8 cellular contexts compared by ENCODE assay signal in the genomic region with DNA sequence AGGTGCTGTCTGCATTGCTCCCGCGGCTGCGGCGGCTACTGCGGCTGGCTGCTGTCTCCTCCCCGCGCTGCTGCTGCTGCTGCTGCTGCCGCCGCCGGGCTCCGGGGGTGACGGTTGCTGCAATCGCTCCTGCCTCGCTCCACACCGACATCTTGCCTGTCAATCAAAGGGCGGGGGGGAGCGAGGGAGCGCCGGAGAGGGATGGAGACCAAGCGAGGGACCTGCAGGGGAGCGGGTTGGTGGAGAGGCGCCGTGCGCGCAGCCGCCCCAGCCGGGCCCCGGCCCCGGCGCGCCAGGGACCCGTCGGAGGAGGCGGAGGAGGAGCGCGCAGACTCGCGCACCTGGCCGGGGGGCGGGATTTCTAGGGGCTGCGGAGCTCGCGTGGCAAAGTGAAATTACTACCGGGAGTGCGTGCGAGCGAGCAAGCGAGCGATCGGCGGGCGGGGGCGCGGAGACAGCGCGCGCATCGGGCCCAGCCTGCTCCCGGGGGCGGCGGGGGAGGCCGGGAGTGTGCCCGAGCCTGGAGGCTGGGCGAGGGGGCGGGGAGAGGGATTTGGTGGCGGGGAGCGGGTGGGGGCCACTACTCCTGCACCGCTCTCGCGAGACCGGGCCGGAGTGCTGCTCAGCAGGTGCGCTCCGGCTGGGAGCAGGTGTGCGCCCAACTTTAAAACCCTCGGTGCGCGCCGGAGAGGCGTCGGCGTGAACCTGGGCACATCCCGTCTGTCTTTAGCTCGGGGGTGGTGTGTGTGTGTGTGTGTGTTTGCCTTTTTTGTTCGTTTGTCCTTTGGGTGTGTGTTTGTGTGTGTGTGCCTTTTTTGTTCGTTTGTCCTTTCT. TPM values are rescaled to one million over a fixed set of nuclear protein-coding genes. Genes with fewer than 3 reads are reported as not detected.
A peak's percentile ranks its signal among the peaks of the same experiment; 100 is the strongest.
DNase-seq lines count a peak whose midpoint lies in the region; ATAC-seq and TF ChIP-seq lines count a peak whose summit lies in the region.

A gene (minus strand): TSS at position 165 of the 834 bp plus-strand sequence. CDS start 735 bp downstream, outside the sequence.

- no peaks in the 10 kb centered on the region for H3K36me3 ChIP-seq in WERI-Rb-1

- H3K27me3 ChIP-seq in WERI-Rb-1 (ENCODE audit: insufficient read depth, low read depth, severe bottlenecking) = peaks cover 4% of the 10 kb centered on the region

- peak within 1 kb of the TSS; percentile 54 for H3K4me3 ChIP-seq in WERI-Rb-1 (ENCODE audit: low read depth, low read length)

- DNase-seq in DMS53 treated with DMSO at 0.1 percent for 48 hours (lab: John Stamatoyannopoulos, UW; ENCODE audit: unreplicated experiment) = peak; percentile 97
- peak; percentile 25 for DNase-seq in H4 (ENCODE audit: low spot score)
- DNase-seq in NCI-H128 (lab: John Stamatoyannopoulos, UW; ENCODE audit: unreplicated experiment) = peak; percentile 97
- DNase-seq in WERI-Rb-1 = peak; percentile 90
- peak; percentile 21 for DNase-seq in central memory CD4-positive, alpha-beta T cell
- DNase-seq in lung microvascular endothelial cell (ENCODE audit: low read depth in 2 of 2) = peak; percentile 11 to 12
- peak; percentile 31 to 49 for DNase-seq in stimulated activated CD8-positive, alpha-beta memory T cell treated with anti-CD3 and anti-CD28 coated beads, Interleukin-15, amount 100 ng/mL, for 48 hours (ENCODE audit: low read depth in 2 of 2)

- H3K27ac ChIP-seq in WERI-Rb-1 = peak within 1 kb of the TSS; percentile 59

- peaks cover 11% of the 10 kb centered on the region for H3K9me3 ChIP-seq in WERI-Rb-1 (ENCODE audit: severe bottlenecking)

- ATAC-seq in HG02840 (IDR thresholded peaks at IDR 0.05; ENCODE audit: low FRiP score, unreplicated experiment) = no peak

- TF ChIP-seq CTCF in WERI-Rb-1 (IDR thresholded peaks at IDR 0.05; ENCODE audit: low read depth, low read length) = no peak

RNA-seq across cellular contexts. Expression of the gene that starts here (rescaled TPM):
- total RNA-seq in H4 (2014; rRNA removed; shearing (Covaris generic)) = 0.06 TPM in 1 of 2 replicates, not detected in the other
- under 0.01 and 0.22 TPM in 2 replicates for total RNA-seq in lung microvascular endothelial cell

Comparison
In these comparisons a context has a peak if more than half of its experiments do, and no peak if none do; other contexts are left out.
1. Peak in DNase-seq in H4; RNA of the gene not detected or under 1 TPM.
2. Peak in DNase-seq in lung microvascular endothelial cell; RNA of the gene not detected or under 1 TPM.
3. DNase-seq: peak in every context shown above with its lines; median percentile 97 in DMS53 treated with DMSO at 0.1 percent for 48 hours; 97 in NCI-H128; 90 in WERI-Rb-1; 40 in stimulated activated CD8-positive, alpha-beta memory T cell treated with anti-CD3 and anti-CD28 coated beads, Interleukin-15, amount 100 ng/mL, for 48 hours; 25 in H4; 21 in central memory CD4-positive, alpha-beta T cell; 12 in lung microvascular endothelial cell.